In genomic region chr10:50659016-50659864, GRCh38 we compare ENCODE assay signal across 8 cellular contexts. TPM values are rescaled to one million over a fixed set of nuclear protein-coding genes. Genes with fewer than 3 reads are reported as not detected.
DNase-seq lines count a peak whose midpoint lies in the region; ATAC-seq, FAIRE-seq and TF ChIP-seq lines count a peak whose summit lies in the region.
"Not testable (repeated sequence)": the region's sequence is repeated elsewhere in the genome, so short reads cannot be mapped to it uniquely, and the experiment has no call there.

No MANE protein-coding gene starts in this region.

- TF ChIP-seq CTCF in CD14-positive monocyte (IDR thresholded peaks at IDR 0.05); OCI-LY1 (IDR thresholded peaks at IDR 0.05; ENCODE audit: low read length); choroid plexus epithelial cell (conservative IDR thresholded peaks at IDR 0.05; ENCODE audit: low read depth, low read length); keratinocyte (optimal IDR thresholded peaks at IDR 0.05 in 1 of 3, IDR thresholded peaks at IDR 0.05 in 1 of 3, conservative IDR thresholded peaks at IDR 0.05 in 1 of 3; ENCODE audit: extremely low read depth in 1 of 3, insufficient read depth in 2 of 3, low read length in 3 of 3); neutrophil (IDR thresholded peaks at IDR 0.05): not testable (repeated sequence)

- not testable (repeated sequence) for H3K79me2 ChIP-seq in OCI-LY1 (ENCODE audit: insufficient read depth, low read length); keratinocyte (ENCODE audit: control insufficient read depth, insufficient read depth, low read length)

- H3K27ac Mint-ChIP-seq in CD14-positive monocyte, result not testable (repeated sequence)

- H3K9me3 ChIP-seq in OCI-LY1 (ENCODE audit: low read length); keratinocyte (ENCODE audit: control insufficient read depth, low read depth, low read length); neutrophil; thymus (ENCODE audit: control insufficient read depth): not testable (repeated sequence)

- not testable (repeated sequence) for H3K27ac ChIP-seq in OCI-LY1 (ENCODE audit: low read depth, low read length, poor library complexity, severe bottlenecking); keratinocyte (ENCODE audit: control insufficient read depth, insufficient read depth, low read length); neutrophil; thymus (ENCODE audit: low read depth)

- not testable (repeated sequence) for H3K4me1 ChIP-seq in OCI-LY1 (ENCODE audit: insufficient read depth, low read length, severe bottlenecking); keratinocyte (ENCODE audit: control insufficient read depth, extremely low read depth, insufficient read depth, low read length); thymus (ENCODE audit: control insufficient read depth, insufficient read depth, low read length)
- H3K4me1 ChIP-seq in neutrophil (ENCODE audit: control insufficient read depth in 1 of 2, insufficient read depth in 1 of 2, low read depth in 1 of 2, low read length in 1 of 2), result peaks cover 10 to 11% of the 10 kb centered on the region in 2 experiments

- not testable (repeated sequence) for FAIRE-seq in keratinocyte (lab: Jason Lieb, UNC)

- H3K4me1 Mint-ChIP-seq in CD14-positive monocyte, result not testable (repeated sequence)
- H3K4me1 Mint-ChIP-seq in activated T-cell treated with anti-CD3 and anti-CD28 coated beads, Interleukin-2, amount 50 U/mL, for 4 hours (ENCODE audit: low read depth), result peaks cover 14% of the 10 kb centered on the region

- H3K4me3 ChIP-seq in OCI-LY1 (ENCODE audit: low read depth, low read length, poor library complexity, severe bottlenecking) (peak overlapping the region; percentile 41), choroid plexus epithelial cell (ENCODE audit: low read depth, low read length) (peak overlapping the region; percentile 57), neutrophil (ENCODE audit: low read depth in 1 of 2, low read length in 1 of 2) (peak overlapping the region; percentile 50 to 56), thymus (ENCODE audit: low read length) (peak overlapping the region; percentile 47)
- not testable (repeated sequence) for H3K4me3 ChIP-seq in keratinocyte (ENCODE audit: control insufficient read depth in 2 of 3, extremely low read depth in 1 of 3, insufficient read depth in 2 of 3, low read depth in 1 of 3, low read length in 3 of 3)

- ATAC-seq in HG02840 (IDR thresholded peaks at IDR 0.05; ENCODE audit: low FRiP score, unreplicated experiment), result peak; percentile 25
- peak in 1 of 2 donors; percentile 15 for ATAC-seq in activated T-cell treated with anti-CD3 and anti-CD28 coated beads, Interleukin-2, amount 50 U/mL, for 4 hours

- not testable (repeated sequence) for H3K9me1 ChIP-seq in keratinocyte (ENCODE audit: control insufficient read depth, extremely low read depth, insufficient read depth, low read length)

- not testable (repeated sequence) for H3K9me3 Mint-ChIP-seq in CD14-positive monocyte; activated T-cell treated with anti-CD3 and anti-CD28 coated beads, Interleukin-2, amount 50 U/mL, for 4 hours

- H3K4me2 ChIP-seq in OCI-LY1 (ENCODE audit: low read length); keratinocyte (ENCODE audit: control insufficient read depth, extremely low read depth, insufficient read depth, low read depth, low read length): not testable (repeated sequence)

- not testable (repeated sequence) for H4K20me1 ChIP-seq in OCI-LY1 (ENCODE audit: insufficient read depth, low read length); keratinocyte (ENCODE audit: control insufficient read depth, extremely low read depth, insufficient read depth, low read length)

- not testable (repeated sequence) for H3K36me3 Mint-ChIP-seq in CD14-positive monocyte; activated T-cell treated with anti-CD3 and anti-CD28 coated beads, Interleukin-2, amount 50 U/mL, for 4 hours (ENCODE audit: insufficient read depth)

- 97% methylated on average over 35 of the region's 35 CpGs for WGBS in thymus

- peak overlapping the region; percentile 80 to 94 for H3K4me3 Mint-ChIP-seq in CD14-positive monocyte
- H3K4me3 Mint-ChIP-seq in activated T-cell treated with anti-CD3 and anti-CD28 coated beads, Interleukin-2, amount 50 U/mL, for 4 hours, result peak overlapping the region; percentile 87

- H3K27me3 Mint-ChIP-seq in CD14-positive monocyte (ENCODE audit: low read depth in 3 of 3); activated T-cell treated with anti-CD3 and anti-CD28 coated beads, Interleukin-2, amount 50 U/mL, for 4 hours (ENCODE audit: low read depth): not testable (repeated sequence)

- DNase-seq in CD14-positive monocyte (ENCODE audit: low spot score); activated T-cell treated with anti-CD3 and anti-CD28 coated beads, Interleukin-2, amount 50 U/mL, for 4 hours; choroid plexus epithelial cell (ENCODE audit: low read depth); keratinocyte (ENCODE audit: low read depth, low spot score): not testable (repeated sequence)

- not testable (repeated sequence) for H3K9ac ChIP-seq in OCI-LY1 (ENCODE audit: low read length); keratinocyte (ENCODE audit: control insufficient read depth, extremely low read depth, insufficient read depth, low read length)

- not testable (repeated sequence) for H3F3A ChIP-seq in OCI-LY1 (ENCODE audit: insufficient read depth, low read length)

- H3K9me2 ChIP-seq in OCI-LY1 (ENCODE audit: low read depth, low read length), result not testable (repeated sequence)

- intact Hi-C loops in CD14-positive monocyte (cut with micrococcal nuclease), result not testable (repeated sequence)

- not testable (repeated sequence) for H2AFZ ChIP-seq in OCI-LY1 (ENCODE audit: low read length)
- H2AFZ ChIP-seq in keratinocyte (ENCODE audit: control insufficient read depth, low read length), result peak overlapping the region; percentile 69

- not testable (repeated sequence) for H3K36me3 ChIP-seq in OCI-LY1 (ENCODE audit: insufficient read depth, low read length); keratinocyte (ENCODE audit: control insufficient read depth in 2 of 2, extremely low read depth in 1 of 2, insufficient read depth in 2 of 2, low read length in 2 of 2); neutrophil; thymus (ENCODE audit: control insufficient read depth, insufficient read depth)

- H3K27me3 ChIP-seq in OCI-LY1 (ENCODE audit: insufficient read depth, low read length); keratinocyte (ENCODE audit: control insufficient read depth, extremely low read depth, insufficient read depth, low read length); neutrophil; thymus (ENCODE audit: control insufficient read depth, insufficient read depth): not testable (repeated sequence)

- dilution Hi-C loops in keratinocyte (cut with MboI; ENCODE audit: extremely low pct_ligation_motif_present, low sequenced_read_pairs), result not testable (repeated sequence)

RNA-seq across cellular contexts. Expression of gene SGMS1, which starts 35.5 kb away (rescaled TPM):
- polyA plus RNA-seq in CD14-positive monocyte (10 to 100 TPM; 19.5 to 20.4 TPM), keratinocyte (16.3 to 18.3 TPM (median 16.7 TPM) in 3 replicates), thymus (14.7 TPM)
- total RNA-seq in activated T-cell treated with anti-CD3 and anti-CD28 coated beads, Interleukin-2, amount 50 U/mL, for 4 hours, result 10 to 100 TPM; 10.6 to 16.5 (median 14.1) TPM
- polyA plus RNA-seq in keratinocyte (2011; ENCODE audit: low read depth), result 96.4 TPM
- 9.7 and 12.7 TPM in 2 replicates for polyA plus RNA-seq in keratinocyte (2011; cell fraction: cytosol; rRNA removed)
- 17.8 and 18.7 TPM in 2 replicates for polyA plus RNA-seq in keratinocyte (2011; cell fraction: nucleus; rRNA removed)
- polyA plus RNA-seq in keratinocyte (2012; ENCODE audit: low replicate concordance), result 13.6 and 15.8 TPM in 2 replicates
- 18.4 to 24.3 TPM (median 18.9 TPM) in 3 replicates for polyA minus RNA-seq in keratinocyte
- 21.9 TPM for polyA minus RNA-seq in keratinocyte (2011; cell fraction: cytosol; rRNA and poly(A)+ RNA removed)
- 31.7 and 46.4 TPM in 2 replicates for polyA minus RNA-seq in keratinocyte (2011; cell fraction: nucleus; rRNA and poly(A)+ RNA removed)
